In the genomic region with DNA sequence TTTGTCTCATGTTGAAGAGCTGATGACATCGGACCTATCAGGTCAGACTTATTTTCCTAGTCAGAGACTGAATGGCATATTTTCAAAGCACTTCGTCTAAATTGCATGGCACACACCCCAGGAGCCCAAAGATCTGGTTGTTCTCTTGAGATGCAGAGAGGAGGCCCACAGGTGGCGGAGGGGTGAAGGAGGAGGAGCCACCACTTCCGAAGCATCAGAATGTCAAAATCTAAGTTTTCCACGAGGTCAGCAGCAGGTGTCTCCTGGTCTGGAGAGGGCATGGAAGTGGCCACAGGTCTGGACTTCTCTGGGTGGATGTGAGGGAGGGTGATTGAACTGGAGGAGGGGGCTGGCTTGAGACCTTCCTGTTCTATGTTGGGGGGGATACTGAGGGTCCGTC, we compare ENCODE assay signal across 13 cellular contexts.
"Had no signal": no experiment of that assay in that cellular context is flagged by ENCODE, and none has a peak within 500 bp of the region (broad histone marks: within the 10 kb centered on the region; RNA-seq: fewer than 3 reads in every experiment).

No MANE protein-coding gene starts in this region.

- H3K4me3 ChIP-seq: adrenal gland, smooth muscle cell had no signal

- H3K9me3 ChIP-seq: adrenal gland, neutrophil had no signal

- H3K4me2 ChIP-seq: smooth muscle cell had no signal

- H3K36me3 ChIP-seq: adrenal gland, neutrophil had no signal

- ATAC-seq: stimulated activated effector memory CD8-positive, alpha-beta T cell treated with anti-CD3 and anti-CD28 coated beads, Interleukin-12 subunit alpha, Interleukin-12 subunit beta, amount 100 ng/mL, for 72 hours had no signal

- DNase-seq: activated CD4-positive, alpha-beta memory T cell treated with anti-CD3 and anti-CD28 coated beads for 36 hours; activated naive CD4-positive, alpha-beta T cell; adrenal gland; cortex of kidney; effector memory CD4-positive, alpha-beta T cell; left ventricle myocardium superior; right cardiac atrium; trophoblast cell had no signal

- FAIRE-seq: frontal cortex, keratinocyte had no signal

- H3K27ac ChIP-seq: adrenal gland, neutrophil had no signal
